In the genomic region with DNA sequence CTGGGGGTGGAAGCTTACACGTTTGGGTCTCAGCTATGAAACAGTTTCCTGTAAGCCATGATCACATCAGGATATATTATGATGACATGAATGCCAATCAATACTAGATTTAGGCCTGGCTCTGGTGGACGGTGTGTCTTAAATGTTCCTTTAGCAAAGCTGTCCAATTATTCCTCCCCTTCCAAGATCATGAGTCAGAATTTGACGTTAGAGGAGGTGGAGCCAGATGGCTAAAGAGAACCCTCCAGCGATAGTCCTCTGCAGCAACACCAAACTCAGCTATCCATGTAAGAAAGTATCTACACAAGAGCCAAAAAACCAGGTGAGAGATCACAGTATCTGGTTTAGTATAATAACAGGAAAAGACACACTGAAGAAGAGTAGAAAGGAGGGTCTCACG, we compare ENCODE assay signal across 18 cellular contexts. TPM values are rescaled to one million over a fixed set of nuclear protein-coding genes. Genes with fewer than 3 reads are reported as not detected.
DNase-seq lines count a peak whose midpoint lies in the region; ATAC-seq and TF ChIP-seq lines count a peak whose summit lies in the region.
"Had no signal": no experiment of that assay in that cellular context is flagged by ENCODE, and none has a peak within 500 bp of the region (broad histone marks: within the 10 kb centered on the region; RNA-seq: fewer than 3 reads in every experiment).

No MANE protein-coding gene starts in this region.

- H3K4me3 Mint-ChIP-seq in activated CD8-positive, alpha-beta memory T cell treated with anti-CD3 and anti-CD28 coated beads, Interleukin-2, amount 10 ng/mL, durations not matched to agents 7 days and 5 days: no peak overlapping the region
- no peak overlapping the region for H3K4me3 Mint-ChIP-seq in activated naive CD8-positive, alpha-beta T cell treated with anti-CD3 and anti-CD28 coated beads, Interleukin-2, amount 50 U/mL, for 24 hours
- H3K4me3 Mint-ChIP-seq: neural progenitor cell had no signal

- no peak for ATAC-seq in activated CD8-positive, alpha-beta memory T cell treated with anti-CD3 and anti-CD28 coated beads, Interleukin-2, amount 10 ng/mL, durations not matched to agents 7 days and 5 days
- no peak for ATAC-seq in activated naive CD8-positive, alpha-beta T cell treated with anti-CD3 and anti-CD28 coated beads, Interleukin-2, amount 50 U/mL, for 24 hours

- peaks cover 10 to 35% (median 21%) of the 10 kb centered on the region in 5 donors for H3K36me3 ChIP-seq in subcutaneous abdominal adipose tissue (ENCODE audit: control insufficient read depth in 5 of 5, insufficient read depth in 5 of 5, low read length in 5 of 5)
- H3K36me3 ChIP-seq in prostate gland: no peaks in the 10 kb centered on the region
- H3K36me3 ChIP-seq: neural progenitor cell had no signal

- H3K9me3 Mint-ChIP-seq in activated CD8-positive, alpha-beta memory T cell treated with anti-CD3 and anti-CD28 coated beads, Interleukin-2, amount 10 ng/mL, durations not matched to agents 7 days and 5 days (ENCODE audit: low read depth): no peaks in the 10 kb centered on the region
- no peaks in the 10 kb centered on the region for H3K9me3 Mint-ChIP-seq in activated naive CD8-positive, alpha-beta T cell treated with anti-CD3 and anti-CD28 coated beads, Interleukin-2, amount 50 U/mL, for 24 hours

- WGBS in prostate gland: 68% methylated on average over 5 of the region's 5 CpGs

- H3K4me1 ChIP-seq in subcutaneous abdominal adipose tissue (ENCODE audit: control insufficient read depth in 5 of 5, insufficient read depth in 5 of 5, low read length in 5 of 5): peaks cover 0 to 17% (median 0%) of the 10 kb centered on the region in 5 donors
- H3K4me1 ChIP-seq in prostate gland (replicated peaks): no peaks in the 10 kb centered on the region
- H3K4me1 ChIP-seq: neural progenitor cell, upper lobe of left lung had no signal

- no peak overlapping the region for H3K9ac ChIP-seq in subcutaneous abdominal adipose tissue (ENCODE audit: low read length in 5 of 5)
- H3K9ac ChIP-seq: neural progenitor cell had no signal

- H3K9me3 ChIP-seq in subcutaneous abdominal adipose tissue (ENCODE audit: control insufficient read depth in 5 of 5, low read length in 5 of 5) (no peaks in the 10 kb centered on the region), prostate gland (no peaks in the 10 kb centered on the region)
- H3K9me3 ChIP-seq: esophagus squamous epithelium, upper lobe of left lung had no signal

- H3K27ac ChIP-seq in subcutaneous abdominal adipose tissue (ENCODE audit: low read depth, low read length) (peak overlapping the region; percentile 43), prostate gland (no peak overlapping the region)
- H3K27ac ChIP-seq: cardiac muscle cell, neural progenitor cell, WERI-Rb-1 had no signal

- intact Hi-C loops in prostate gland (cut with DNase I): loop anchor here (2.0 to 5.0 kb wide), 3 partner anchors 75 to 296 kb away; no protein-coding TSS in a partner anchor

- H3K36me3 Mint-ChIP-seq in activated CD8-positive, alpha-beta memory T cell treated with anti-CD3 and anti-CD28 coated beads, Interleukin-2, amount 10 ng/mL, durations not matched to agents 7 days and 5 days: peaks cover 40% of the 10 kb centered on the region
- peaks cover 40% of the 10 kb centered on the region for H3K36me3 Mint-ChIP-seq in activated naive CD8-positive, alpha-beta T cell treated with anti-CD3 and anti-CD28 coated beads, Interleukin-2, amount 50 U/mL, for 24 hours (ENCODE audit: low read depth)

- H3K27me3 Mint-ChIP-seq in activated CD8-positive, alpha-beta memory T cell treated with anti-CD3 and anti-CD28 coated beads, Interleukin-2, amount 10 ng/mL, durations not matched to agents 7 days and 5 days: no peaks in the 10 kb centered on the region
- no peaks in the 10 kb centered on the region for H3K27me3 Mint-ChIP-seq in activated naive CD8-positive, alpha-beta T cell treated with anti-CD3 and anti-CD28 coated beads, Interleukin-2, amount 50 U/mL, for 24 hours

- no peak for TF ChIP-seq POLR2A in prostate gland (IDR thresholded peaks at IDR 0.05)

- no peaks in the 10 kb centered on the region for H3K27me3 ChIP-seq in subcutaneous abdominal adipose tissue (ENCODE audit: control insufficient read depth in 5 of 5, insufficient read depth in 4 of 5, low read length in 5 of 5)
- no peaks in the 10 kb centered on the region for H3K27me3 ChIP-seq in prostate gland (replicated peaks; ENCODE audit: insufficient read depth)
- H3K27me3 ChIP-seq: cardiac muscle cell, esophagus squamous epithelium, neural progenitor cell, upper lobe of left lung had no signal

- TF ChIP-seq CTCF in foreskin fibroblast (IDR thresholded peaks at IDR 0.05; ENCODE audit: low read depth, low read length) (no peak), prostate gland (IDR thresholded peaks at IDR 0.05) (no peak)

- DNase-seq in activated CD8-positive, alpha-beta memory T cell treated with anti-CD3 and anti-CD28 coated beads, Interleukin-2, amount 10 ng/mL, durations not matched to agents 7 days and 5 days: no peak
- no peak for DNase-seq in activated CD8-positive, alpha-beta memory T cell treated with anti-CD3 and anti-CD28 coated beads for 24 hours
- no peak for DNase-seq in activated naive CD8-positive, alpha-beta T cell treated with anti-CD3 and anti-CD28 coated beads, Interleukin-2, amount 50 U/mL, for 24 hours
- DNase-seq in foreskin fibroblast (peak; percentile 16 to 54), NOMO-1 (lab: John Stamatoyannopoulos, UW; ENCODE audit: unreplicated experiment in 2 of 2) (no peak), germinal center (ENCODE audit: low spot score) (no peak), prostate gland (ENCODE audit: low spot score) (no peak)
- DNase-seq: esophagus squamous epithelium, left cardiac atrium, NCI-H2081 treated with DMSO at 0.1 percent for 48 hours, NCI-H774, SIG-M5, upper lobe of left lung, WERI-Rb-1 had no signal

- H3K4me3 ChIP-seq in foreskin fibroblast (ENCODE audit: low read depth in 1 of 2, low read length in 2 of 2): no peak overlapping the region
- H3K4me3 ChIP-seq in subcutaneous abdominal adipose tissue (ENCODE audit: low read depth in 1 of 5, low read length in 5 of 5): no peak overlapping the region
- H3K4me3 ChIP-seq in prostate gland: no peak overlapping the region
- H3K4me3 ChIP-seq: cardiac muscle cell, esophagus squamous epithelium, neural progenitor cell, smooth muscle cell, upper lobe of left lung had no signal

- H3K27ac Mint-ChIP-seq in activated CD8-positive, alpha-beta memory T cell treated with anti-CD3 and anti-CD28 coated beads, Interleukin-2, amount 10 ng/mL, durations not matched to agents 7 days and 5 days: peak overlapping the region; percentile 20
- peak overlapping the region; percentile 60 for H3K27ac Mint-ChIP-seq in activated naive CD8-positive, alpha-beta T cell treated with anti-CD3 and anti-CD28 coated beads, Interleukin-2, amount 50 U/mL, for 24 hours
- H3K27ac Mint-ChIP-seq: neural progenitor cell had no signal

- H3K4me1 Mint-ChIP-seq in activated CD8-positive, alpha-beta memory T cell treated with anti-CD3 and anti-CD28 coated beads, Interleukin-2, amount 10 ng/mL, durations not matched to agents 7 days and 5 days: peaks cover 1% of the 10 kb centered on the region
- H3K4me1 Mint-ChIP-seq in activated naive CD8-positive, alpha-beta T cell treated with anti-CD3 and anti-CD28 coated beads, Interleukin-2, amount 50 U/mL, for 24 hours: no peaks in the 10 kb centered on the region
- H3K4me1 Mint-ChIP-seq: neural progenitor cell had no signal

- CTCF ChIA-PET in activated CD8-positive, alpha-beta memory T cell treated with anti-CD3 and anti-CD28 coated beads, Interleukin-2, amount 10 ng/mL, durations not matched to agents 7 days and 5 days (lab: Charles Lee): interaction anchor here (0.7 to 6.8 kb wide), 14 partner anchors 10 to 332 kb away, joined by 3 to 59 read pairs (median 6); a partner anchor contains a TSS

RNA-seq across cellular contexts. Expression of a gene that starts 47.8 kb away (rescaled TPM):
- total RNA-seq in activated CD8-positive, alpha-beta memory T cell treated with anti-CD3 and anti-CD28 coated beads, Interleukin-2, amount 10 ng/mL, durations not matched to agents 7 days and 5 days: 10 to 100 TPM; 13.0 to 17.1 TPM
- 1 to 10 TPM; 5.6 to 6.4 TPM for total RNA-seq in prostate gland

Comparison
In these comparisons a context has a peak if more than half of its experiments do, and no peak if none do; other contexts are left out.
1. DNase-seq: peak in foreskin fibroblast (2 of 2); none in activated CD8-positive, alpha-beta memory T cell treated with anti-CD3 and anti-CD28 coated beads, Interleukin-2, amount 10 ng/mL, durations not matched to agents 7 days and 5 days (single experiment), activated CD8-positive, alpha-beta memory T cell treated with anti-CD3 and anti-CD28 coated beads for 24 hours (single experiment), activated naive CD8-positive, alpha-beta T cell treated with anti-CD3 and anti-CD28 coated beads, Interleukin-2, amount 50 U/mL, for 24 hours (single experiment), NOMO-1 (0 of 2), germinal center (single experiment) and prostate gland (single experiment).